In genomic region chr17:81833921-81834830, GRCh38 we compare ENCODE assay signal across 2 cellular contexts.
TF ChIP-seq lines count a peak whose summit lies in the region.

No MANE protein-coding gene starts in this region.

TF ChIP-seq in SK-N-SH, 30 proteins besides CTCF, POLR2A, EP300 and RAD21 (continued from another document):
- no peak for TF ChIP-seq FOXM1 (IDR thresholded peaks at IDR 0.05; ENCODE audit: low read depth)
- TF ChIP-seq, protein P1, sequence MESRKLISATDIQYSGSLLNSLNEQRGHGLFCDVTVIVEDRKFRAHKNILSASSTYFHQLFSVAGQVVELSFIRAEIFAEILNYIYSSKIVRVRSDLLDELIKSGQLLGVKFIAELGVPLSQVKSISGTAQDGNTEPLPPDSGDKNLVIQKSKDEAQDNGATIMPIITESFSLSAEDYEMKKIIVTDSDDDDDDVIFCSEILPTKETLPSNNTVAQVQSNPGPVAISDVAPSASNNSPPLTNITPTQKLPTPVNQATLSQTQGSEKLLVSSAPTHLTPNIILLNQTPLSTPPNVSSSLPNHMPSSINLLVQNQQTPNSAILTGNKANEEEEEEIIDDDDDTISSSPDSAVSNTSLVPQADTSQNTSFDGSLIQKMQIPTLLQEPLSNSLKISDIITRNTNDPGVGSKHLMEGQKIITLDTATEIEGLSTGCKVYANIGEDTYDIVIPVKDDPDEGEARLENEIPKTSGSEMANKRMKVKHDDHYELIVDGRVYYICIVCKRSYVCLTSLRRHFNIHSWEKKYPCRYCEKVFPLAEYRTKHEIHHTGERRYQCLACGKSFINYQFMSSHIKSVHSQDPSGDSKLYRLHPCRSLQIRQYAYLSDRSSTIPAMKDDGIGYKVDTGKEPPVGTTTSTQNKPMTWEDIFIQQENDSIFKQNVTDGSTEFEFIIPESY (IDR thresholded peaks at IDR 0.05; ENCODE audit: borderline replicate concordance, low read depth), result no peak
- TF ChIP-seq YY1 (IDR thresholded peaks at IDR 0.05; ENCODE audit: low read depth), result no peak
- no peak for TF ChIP-seq NFIC (IDR thresholded peaks at IDR 0.05; ENCODE audit: borderline replicate concordance)
- TF ChIP-seq CHD2 (IDR thresholded peaks at IDR 0.05; ENCODE audit: low read length, partially characterized antibody), result no peak
- no peak for TF ChIP-seq FOSL2 (IDR thresholded peaks at IDR 0.05; ENCODE audit: borderline replicate concordance, low read depth)
- TF ChIP-seq TEAD4 (IDR thresholded peaks at IDR 0.05; ENCODE audit: borderline replicate concordance, insufficient read depth), result no peak

TF ChIP-seq in SK-N-SH treated with all-trans-retinoic acid at 6 μM for 48 hours, 23 proteins besides CTCF, POLR2A, EP300 and RAD21 (continued from another document):
- TF ChIP-seq, protein P2, sequence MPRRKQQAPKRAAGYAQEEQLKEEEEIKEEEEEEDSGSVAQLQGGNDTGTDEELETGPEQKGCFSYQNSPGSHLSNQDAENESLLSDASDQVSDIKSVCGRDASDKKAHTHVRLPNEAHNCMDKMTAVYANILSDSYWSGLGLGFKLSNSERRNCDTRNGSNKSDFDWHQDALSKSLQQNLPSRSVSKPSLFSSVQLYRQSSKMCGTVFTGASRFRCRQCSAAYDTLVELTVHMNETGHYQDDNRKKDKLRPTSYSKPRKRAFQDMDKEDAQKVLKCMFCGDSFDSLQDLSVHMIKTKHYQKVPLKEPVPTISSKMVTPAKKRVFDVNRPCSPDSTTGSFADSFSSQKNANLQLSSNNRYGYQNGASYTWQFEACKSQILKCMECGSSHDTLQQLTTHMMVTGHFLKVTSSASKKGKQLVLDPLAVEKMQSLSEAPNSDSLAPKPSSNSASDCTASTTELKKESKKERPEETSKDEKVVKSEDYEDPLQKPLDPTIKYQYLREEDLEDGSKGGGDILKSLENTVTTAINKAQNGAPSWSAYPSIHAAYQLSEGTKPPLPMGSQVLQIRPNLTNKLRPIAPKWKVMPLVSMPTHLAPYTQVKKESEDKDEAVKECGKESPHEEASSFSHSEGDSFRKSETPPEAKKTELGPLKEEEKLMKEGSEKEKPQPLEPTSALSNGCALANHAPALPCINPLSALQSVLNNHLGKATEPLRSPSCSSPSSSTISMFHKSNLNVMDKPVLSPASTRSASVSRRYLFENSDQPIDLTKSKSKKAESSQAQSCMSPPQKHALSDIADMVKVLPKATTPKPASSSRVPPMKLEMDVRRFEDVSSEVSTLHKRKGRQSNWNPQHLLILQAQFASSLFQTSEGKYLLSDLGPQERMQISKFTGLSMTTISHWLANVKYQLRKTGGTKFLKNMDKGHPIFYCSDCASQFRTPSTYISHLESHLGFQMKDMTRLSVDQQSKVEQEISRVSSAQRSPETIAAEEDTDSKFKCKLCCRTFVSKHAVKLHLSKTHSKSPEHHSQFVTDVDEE (CRISPR knock-in tag; IDR thresholded peaks at IDR 0.05), result no peak
- no peak for TF ChIP-seq ARNTL (CRISPR knock-in tag; IDR thresholded peaks at IDR 0.05; ENCODE audit: borderline replicate concordance, low read depth)
- no peak for TF ChIP-seq ZFP3 (CRISPR knock-in tag; IDR thresholded peaks at IDR 0.05)
